Comparison of ENCODE assay signal across 9 cellular contexts in genomic region chr3:130850846-130851245, GRCh38. TPM values are rescaled to one million over a fixed set of nuclear protein-coding genes. Genes with fewer than 3 reads are reported as not detected.
DNase-seq lines count a peak whose midpoint lies in the region; ATAC-seq and TF ChIP-seq lines count a peak whose summit lies in the region.
"Had no signal": no experiment of that assay in that cellular context is flagged by ENCODE, and none has a peak within 500 bp of the region (broad histone marks: within the 10 kb centered on the region; RNA-seq: fewer than 3 reads in every experiment).

No MANE protein-coding gene starts in this region.

- H3K27ac ChIP-seq in MM.1S (ENCODE audit: low read length) (peak overlapping the region; percentile 93), coronary artery (peak overlapping the region; percentile 41 to 45), prostate gland (peak overlapping the region; percentile 85 to 89)

- POLR2A ChIA-PET in WTC11 (lab: Charles Lee) = no interaction called here

- CTCF ChIA-PET in WTC11 (lab: Charles Lee) = interaction anchor here (1.4 to 2.4 kb wide), 2 partner anchors 43 to 91 kb away, joined by 6 to 10 read pairs; partner anchors contain the start of gene ATP2C1

- DNase-seq in DMS79 treated with DMSO at 0.1 percent for 48 hours (lab: John Stamatoyannopoulos, UW) (peak; percentile 78), DMS79 (lab: John Stamatoyannopoulos, UW) (no peak), MM.1S (peak; percentile 40), coronary artery (ENCODE audit: low spot score) (no peak), prostate gland (ENCODE audit: low spot score) (peak; percentile 54), NCI-H128 (lab: John Stamatoyannopoulos, UW; ENCODE audit: unreplicated experiment) (no peak), NCI-H187 (lab: John Stamatoyannopoulos, UW) (no peak), WTC11 (ENCODE audit: low spot score) (no peak)
- DNase-seq: HFFc6 had no signal

- H3K4me1 Mint-ChIP-seq in WTC11 = peaks cover 36% of the 10 kb centered on the region

- H3K27me3 ChIP-seq in MM.1S (replicated peaks; ENCODE audit: insufficient read depth, low read length) (no peaks in the 10 kb centered on the region), prostate gland (replicated peaks; ENCODE audit: insufficient read depth) (no peaks in the 10 kb centered on the region)

- H3K27ac Mint-ChIP-seq in WTC11 = no peak overlapping the region
- H3K27ac Mint-ChIP-seq: HFFc6 had no signal

- H3K4me3 Mint-ChIP-seq in WTC11 = no peak overlapping the region
- H3K4me3 Mint-ChIP-seq: HFFc6 had no signal

- peak overlapping the region; percentile 85 for H3K9ac ChIP-seq in MM.1S (ENCODE audit: low read length)

- no peak for TF ChIP-seq POLR2A in prostate gland (IDR thresholded peaks at IDR 0.05)

- WGBS in prostate gland = 11% methylated on average over 7 of the region's 7 CpGs

- TF ChIP-seq CTCF in MM.1S (IDR thresholded peaks at IDR 0.05; ENCODE audit: low read length) (no peak), coronary artery (IDR thresholded peaks at IDR 0.05) (no peak), prostate gland (IDR thresholded peaks at IDR 0.05) (no peak), WTC11 (IDR thresholded peaks at IDR 0.05) (no peak)

- H3K4me2 ChIP-seq in MM.1S (ENCODE audit: low read depth, low read length) = peak overlapping the region; percentile 70

- H3F3A ChIP-seq in MM.1S (ENCODE audit: insufficient read depth, low read length) = peaks cover 44% of the 10 kb centered on the region

- H3K27me3 Mint-ChIP-seq in WTC11 (ENCODE audit: low read depth) = peaks cover 3% of the 10 kb centered on the region; the same call in 1 of the 2 replicates

- H3K9me3 ChIP-seq in MM.1S (replicated peaks; ENCODE audit: insufficient read depth, low read length) = no peaks in the 10 kb centered on the region
- H3K9me3 ChIP-seq in prostate gland = no peaks in the 10 kb centered on the region

- H4K20me1 ChIP-seq in MM.1S (ENCODE audit: insufficient read depth, low read length) = no peaks in the 10 kb centered on the region

- no peaks in the 10 kb centered on the region for H3K9me2 ChIP-seq in MM.1S (replicated peaks; ENCODE audit: insufficient read depth, low read length)

- H2AFZ ChIP-seq in MM.1S (ENCODE audit: low read length) = no peak overlapping the region

- no peaks in the 10 kb centered on the region for H3K36me3 Mint-ChIP-seq in WTC11

- no peaks in the 10 kb centered on the region for H3K9me3 Mint-ChIP-seq in WTC11
- H3K9me3 Mint-ChIP-seq: HFFc6 had no signal

- H3K4me3 ChIP-seq in MM.1S (ENCODE audit: low read length) = peak overlapping the region; percentile 72
- peak overlapping the region; percentile 67 for H3K4me3 ChIP-seq in coronary artery
- peak overlapping the region; percentile 25 to 39 for H3K4me3 ChIP-seq in prostate gland

- no peak for ATAC-seq in WTC11

- H3K4me1 ChIP-seq in MM.1S (ENCODE audit: low read length) (peaks cover 37% of the 10 kb centered on the region), prostate gland (replicated peaks) (peaks cover 10% of the 10 kb centered on the region)

- H3K36me3 ChIP-seq in MM.1S (replicated peaks; ENCODE audit: insufficient read depth, low read length) = no peaks in the 10 kb centered on the region
- H3K36me3 ChIP-seq in prostate gland = no peaks in the 10 kb centered on the region

- intact Hi-C loops in prostate gland (cut with DNase I) = no loop called here

- H3K79me2 ChIP-seq in MM.1S (ENCODE audit: low read length) = peaks cover 49% of the 10 kb centered on the region

TF ChIP-seq in WTC11, 78 proteins besides CTCF, POLR2A, EP300 and RAD21 (continues in another document):
- TF ChIP-seq CREB1 (CRISPR knock-in tag; IDR thresholded peaks at IDR 0.05) (no peak), ZNF232 (CRISPR knock-in tag; IDR thresholded peaks at IDR 0.05) (no peak), NFE2L1 (CRISPR knock-in tag; IDR thresholded peaks at IDR 0.05) (no peak), FOXJ3 (CRISPR knock-in tag; IDR thresholded peaks at IDR 0.05; ENCODE audit: borderline replicate concordance) (no peak), HMGXB4 (CRISPR knock-in tag; IDR thresholded peaks at IDR 0.05) (no peak), ZNF532 (CRISPR knock-in tag; IDR thresholded peaks at IDR 0.05; ENCODE audit: borderline replicate concordance) (no peak), ZNF425 (CRISPR knock-in tag; conservative IDR thresholded peaks at IDR 0.05) (no peak), CDX4 (CRISPR knock-in tag; IDR thresholded peaks at IDR 0.05; ENCODE audit: borderline replicate concordance) (no peak), MAX (CRISPR knock-in tag; IDR thresholded peaks at IDR 0.05) (no peak)

RNA-seq across cellular contexts. Expression of gene ATP2C1, which starts 43.0 kb away (rescaled TPM):
- total RNA-seq in prostate gland (100 to 1,000 TPM; 123 to 158 TPM), WTC11 (2021) (62.5 to 68.4 TPM (median 67.0 TPM) in 3 replicates)

Comparison
In these comparisons a context has a peak if more than half of its experiments do, and no peak if none do; other contexts are left out.
1. DNase-seq: peak in DMS79 treated with DMSO at 0.1 percent for 48 hours (single experiment), MM.1S (single experiment) and prostate gland (single experiment); none in DMS79 (single experiment), coronary artery (single experiment), NCI-H128 (single experiment), NCI-H187 (0 of 2) and WTC11 (single experiment).
2. H3K27ac ChIP-seq: peak in every context shown above with its lines; median percentile 93 in MM.1S; 87 in prostate gland; 43 in coronary artery.
3. Peak in every context shown above with its lines, with median percentiles within 50 percentile points of each other: H3K4me3 ChIP-seq.